8 cellular contexts compared by ENCODE assay signal in the genomic region with DNA sequence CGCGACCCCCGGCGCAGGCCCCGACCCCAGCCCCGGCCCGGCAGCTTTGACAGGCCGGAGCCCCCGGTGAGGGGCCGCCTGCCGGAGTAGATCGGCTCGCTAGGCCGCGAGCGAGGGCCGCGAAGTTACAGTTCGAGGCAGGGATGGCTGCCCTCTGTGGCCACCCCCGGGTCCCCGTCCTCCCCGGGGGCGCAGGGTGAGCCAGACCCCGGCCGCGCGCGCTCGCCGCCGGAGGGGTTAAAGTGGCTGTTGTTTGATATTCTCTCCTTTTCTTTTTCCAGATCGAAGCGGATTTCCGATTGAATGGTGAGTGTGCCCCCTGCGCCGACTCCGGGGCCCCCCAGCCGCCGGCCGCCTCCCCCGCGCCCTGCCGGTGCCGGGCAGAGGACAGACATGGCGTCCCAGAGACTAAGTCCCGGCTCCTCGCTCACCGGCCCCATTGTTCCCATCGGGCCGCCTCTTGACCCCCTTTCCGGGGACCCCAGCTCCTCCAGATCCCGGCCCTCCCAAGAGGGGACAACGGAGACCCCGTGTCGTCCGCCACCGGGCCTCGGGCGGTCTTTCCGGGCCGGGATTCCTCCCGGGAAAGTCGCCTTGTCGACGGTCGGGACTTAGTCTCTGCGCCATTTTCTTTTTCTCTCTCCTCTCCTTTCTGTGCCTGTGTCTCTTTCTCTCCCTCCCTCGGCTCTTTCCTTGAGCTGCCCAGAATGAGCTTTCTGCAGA. TPM values are rescaled to one million over a fixed set of nuclear protein-coding genes. Genes with fewer than 3 reads are reported as not detected.
DNase-seq lines count a peak whose midpoint lies in the region; ATAC-seq, FAIRE-seq and TF ChIP-seq lines count a peak whose summit lies in the region.

No MANE protein-coding gene starts in this region.

- H3K27ac ChIP-seq in AG04450 (ENCODE audit: low read depth, low read length) (peak overlapping the region; percentile 92), SJCRH30 (peak overlapping the region; percentile 96), astrocyte (ENCODE audit: low read depth, low read length) (peak overlapping the region; percentile 97), skin epidermis (peak overlapping the region; percentile 72 to 100 (median 98))

- FAIRE-seq in astrocyte (lab: Jason Lieb, UNC) (no peak), GM12891 (lab: Jason Lieb, UNC) (no peak)

- no peak for TF ChIP-seq POLR2A in GM12891 (IDR thresholded peaks at IDR 0.05; ENCODE audit: low read depth, low read length)

- DNase-seq in AG04450 (ENCODE audit: low read depth, low spot score) (no peak), SJCRH30 (peak; percentile 51 to 74), astrocyte (ENCODE audit: low read depth) (no peak), hypothalamus (lab: John Stamatoyannopoulos, UW) (peak in 28 of 51 donors; percentile 6 to 77 (median 32)), GM12891 (ENCODE audit: insufficient read length, low spot score) (no peak)

- no peaks in the 10 kb centered on the region for H3K27me3 ChIP-seq in AG04450 (ENCODE audit: control insufficient read depth, insufficient read depth, low read length)
- H3K27me3 ChIP-seq in SJCRH30, result no peaks in the 10 kb centered on the region
- no peaks in the 10 kb centered on the region for H3K27me3 ChIP-seq in astrocyte (ENCODE audit: insufficient read depth, low read length)

- CTCF ChIA-PET in AG04450 (lab: Charles Lee), result no interaction called here

- peak overlapping the region; percentile 29 for H2AFZ ChIP-seq in astrocyte (ENCODE audit: low read depth, low read length)

- H3K4me2 ChIP-seq in astrocyte (ENCODE audit: low read length), result peak overlapping the region; percentile 94

- TF ChIP-seq CTCF in AG04450 (IDR thresholded peaks at IDR 0.05; ENCODE audit: low read depth, low read length) (no peak), astrocyte (IDR thresholded peaks at IDR 0.05; ENCODE audit: insufficient read depth, low read depth, low read length) (no peak)

- peak overlapping the region; percentile 97 for H3K27ac Mint-ChIP-seq in astrocyte (ENCODE audit: unreplicated experiment)

- peaks cover 58% of the 10 kb centered on the region for H3K79me2 ChIP-seq in astrocyte (ENCODE audit: insufficient read depth, low read length)

- peak overlapping the region; percentile 99 for H3K9ac ChIP-seq in astrocyte (ENCODE audit: low read length)

- H3K9me3 ChIP-seq in AG04450 (ENCODE audit: control insufficient read depth, insufficient read depth, low read length) (no peaks in the 10 kb centered on the region; the same call in 1 of the 2 replicates), SJCRH30 (replicated peaks) (no peaks in the 10 kb centered on the region), astrocyte (ENCODE audit: insufficient read depth, low read depth, low read length) (no peaks in the 10 kb centered on the region)

- H3K36me3 Mint-ChIP-seq in astrocyte (ENCODE audit: low read depth, unreplicated experiment), result peaks cover 2% of the 10 kb centered on the region

- H3K4me1 ChIP-seq in SJCRH30 (peaks cover 22% of the 10 kb centered on the region), astrocyte (ENCODE audit: insufficient read depth, low read length) (peaks cover 25% of the 10 kb centered on the region)

- H3K36me3 ChIP-seq in SJCRH30 (peaks cover 26% of the 10 kb centered on the region), astrocyte (ENCODE audit: insufficient read depth, low read length) (no peaks in the 10 kb centered on the region)

- POLR2A ChIA-PET in AG04450 (lab: Yijun Ruan, JAX), result interaction anchor here (1.7 kb wide), 1 partner anchor 23 kb away, joined by 3 read pairs; no protein-coding TSS in a partner anchor

- ATAC-seq in GM18868 (IDR thresholded peaks at IDR 0.05; ENCODE audit: unreplicated experiment) (peak; percentile 1), HG03354 (IDR thresholded peaks at IDR 0.05; ENCODE audit: poor library complexity, severe bottlenecking, unreplicated experiment) (peak; percentile 37)

- H4K20me1 ChIP-seq in astrocyte (ENCODE audit: insufficient read depth, low read length), result peaks cover 48% of the 10 kb centered on the region

- peaks cover 34% of the 10 kb centered on the region for H3K4me1 Mint-ChIP-seq in astrocyte (ENCODE audit: low read depth, unreplicated experiment)

- H3K9me3 Mint-ChIP-seq in astrocyte (ENCODE audit: unreplicated experiment), result peaks cover 2% of the 10 kb centered on the region

- H3K4me3 ChIP-seq in AG04450 (ENCODE audit: low read depth, low read length), result peak overlapping the region; percentile 89
- H3K4me3 ChIP-seq in SJCRH30, result peak overlapping the region; percentile 85
- peak overlapping the region; percentile 89 for H3K4me3 ChIP-seq in astrocyte (ENCODE audit: insufficient read depth, low read depth, low read length)
- H3K4me3 ChIP-seq in skin epidermis, result peak overlapping the region; percentile 68 to 100 (median 85)

- no peaks in the 10 kb centered on the region for H3K27me3 Mint-ChIP-seq in astrocyte (ENCODE audit: low read depth, unreplicated experiment)

- peak overlapping the region; percentile 97 for H3K4me3 Mint-ChIP-seq in astrocyte (ENCODE audit: unreplicated experiment)

TF ChIP-seq in GM12891, 5 proteins besides CTCF, POLR2A, EP300 and RAD21:
- no peak for TF ChIP-seq POU2F2 (IDR thresholded peaks at IDR 0.05; ENCODE audit: low read depth, low read length)
- TF ChIP-seq SPI1 (IDR thresholded peaks at IDR 0.05; ENCODE audit: low read depth, low read length), result no peak
- TF ChIP-seq TAF1 (IDR thresholded peaks at IDR 0.05; ENCODE audit: low read depth, low read length), result no peak
- no peak for TF ChIP-seq PAX5 (IDR thresholded peaks at IDR 0.05; ENCODE audit: insufficient read depth, low read length, severe bottlenecking)
- TF ChIP-seq POLR2AphosphoS5 (IDR thresholded peaks at IDR 0.05; ENCODE audit: low read depth, low read length), result no peak

RNA-seq across cellular contexts. Expression of gene TOP1, which starts 0.7 kb away (rescaled TPM):
- polyA plus RNA-seq in AG04450 (2011; rRNA removed), result 29.1 and 36.1 TPM in 2 replicates
- polyA minus RNA-seq in AG04450 (2011; rRNA and poly(A)+ RNA removed), result 29.1 and 36.9 TPM in 2 replicates
- 67.0 and 71.9 TPM in 2 replicates for total RNA-seq in SJCRH30 (2014; rRNA removed; shearing (Covaris generic))
- total RNA-seq in astrocyte, result 55.9 and 63.5 TPM in 2 replicates
- 67.2 TPM for polyA plus RNA-seq in GM12891 (2012; ENCODE audit: low read depth, missing spikeins)

Comparison
In these comparisons a context has a peak if more than half of its experiments do, and no peak if none do; other contexts are left out.
1. DNase-seq: peak in SJCRH30 (2 of 2) and hypothalamus (28 of 51); none in AG04450 (single experiment), astrocyte (single experiment) and GM12891 (single experiment).
2. Peak in every context shown above with its lines, with median percentiles within 50 percentile points of each other: H3K27ac ChIP-seq and H3K4me3 ChIP-seq.